8 cellular contexts compared by ENCODE assay signal in the genomic region with DNA sequence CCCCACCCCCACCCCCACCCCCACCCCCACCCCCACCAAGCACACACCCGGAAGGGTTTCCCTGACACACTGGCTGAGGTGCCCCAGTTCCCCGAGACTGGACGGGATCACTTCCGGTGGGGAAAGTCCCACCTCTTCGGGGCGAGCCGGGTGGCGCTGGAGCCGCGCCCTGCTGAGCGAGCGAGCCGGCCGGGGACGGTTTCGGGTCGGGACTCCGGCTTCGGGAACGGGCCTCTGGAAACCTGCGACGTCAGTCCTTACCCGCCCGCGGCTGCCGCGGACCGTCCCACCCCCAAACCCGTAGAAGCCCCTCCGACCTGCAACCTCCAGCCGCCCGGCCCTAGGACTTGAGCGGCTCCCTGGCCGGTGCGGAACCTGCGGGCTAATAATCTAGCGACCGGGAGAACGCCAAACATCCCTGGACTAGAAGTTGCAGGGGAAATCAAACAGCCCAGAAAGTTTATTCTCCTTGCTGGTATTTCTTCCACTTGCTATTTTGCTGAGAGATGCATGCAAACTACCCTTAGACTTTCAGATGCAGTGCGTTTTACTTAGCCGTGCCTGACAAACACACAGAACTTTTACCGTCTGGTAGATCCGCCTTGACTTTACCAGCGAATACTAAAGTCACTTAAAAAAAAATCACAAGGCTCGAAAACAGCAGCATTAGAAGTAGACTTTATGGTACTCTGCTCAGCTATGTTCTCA. TPM values are rescaled to one million over a fixed set of nuclear protein-coding genes. Genes with fewer than 3 reads are reported as not detected.
DNase-seq lines count a peak whose midpoint lies in the region; ATAC-seq, FAIRE-seq and TF ChIP-seq lines count a peak whose summit lies in the region.

No MANE protein-coding gene starts in this region.

- ATAC-seq in GM21360 (IDR thresholded peaks at IDR 0.05; ENCODE audit: unreplicated experiment), result peak; percentile 45
- ATAC-seq in activated CD8-positive, alpha-beta memory T cell treated with anti-CD3 and anti-CD28 coated beads, Interleukin-2, amount 10 ng/mL, durations not matched to agents 7 days and 5 days, result peak; percentile 71

- peaks cover 23% of the 10 kb centered on the region for H3K4me1 Mint-ChIP-seq in activated CD8-positive, alpha-beta memory T cell treated with anti-CD3 and anti-CD28 coated beads, Interleukin-2, amount 10 ng/mL, durations not matched to agents 7 days and 5 days

- H3K9me3 Mint-ChIP-seq in activated CD8-positive, alpha-beta memory T cell treated with anti-CD3 and anti-CD28 coated beads, Interleukin-2, amount 10 ng/mL, durations not matched to agents 7 days and 5 days (ENCODE audit: low read depth), result no peaks in the 10 kb centered on the region

- no peaks in the 10 kb centered on the region for H3K9me3 ChIP-seq in endothelial cell of umbilical vein (replicated peaks; ENCODE audit: control insufficient read depth, insufficient read depth, low read length)

- intact Hi-C loops in endothelial cell of umbilical vein (cut with micrococcal nuclease), result loop anchor here (5.0 kb wide), 1 partner anchor 264 kb away; no protein-coding TSS in a partner anchor

- H4K20me1 ChIP-seq in endothelial cell of umbilical vein (replicated peaks; ENCODE audit: control insufficient read depth, extremely low read depth, insufficient read depth, low read length), result no peaks in the 10 kb centered on the region

- no peak for TF ChIP-seq CTCF in endothelial cell of umbilical vein (IDR thresholded peaks at IDR 0.05; ENCODE audit: extremely low read depth in 1 of 2, insufficient read depth in 1 of 2, low read depth in 1 of 2, low read length in 2 of 2)

- POLR2A ChIA-PET in endothelial cell of umbilical vein (lab: Charles Lee), result no interaction called here

- peak; percentile 94 for DNase-seq in COLO829 (ENCODE audit: low spot score)
- DNase-seq in HT-29 (ENCODE audit: low spot score), result peak; percentile 79
- DNase-seq in NOMO-1 treated with DMSO at 0.1 percent for 48 hours (lab: John Stamatoyannopoulos, UW; ENCODE audit: unreplicated experiment), result peak; percentile 55
- peak; percentile 89 for DNase-seq in activated CD8-positive, alpha-beta memory T cell treated with anti-CD3 and anti-CD28 coated beads, Interleukin-2, amount 10 ng/mL, durations not matched to agents 7 days and 5 days
- DNase-seq in endothelial cell of umbilical vein (ENCODE audit: low read depth, low spot score), result peak; percentile 66
- peak; percentile 12 for DNase-seq in middle frontal gyrus (ENCODE audit: extremely low spot score, low spot score)
- peak; percentile 66 to 71 for DNase-seq in stimulated activated CD8-positive, alpha-beta memory T cell treated with anti-CD3 and anti-CD28 coated beads, Interleukin-15, amount 100 ng/mL, for 48 hours (ENCODE audit: low read depth in 2 of 2)

- H3K27ac Mint-ChIP-seq in activated CD8-positive, alpha-beta memory T cell treated with anti-CD3 and anti-CD28 coated beads, Interleukin-2, amount 10 ng/mL, durations not matched to agents 7 days and 5 days, result peak overlapping the region; percentile 94

- CTCF ChIA-PET in activated CD8-positive, alpha-beta memory T cell treated with anti-CD3 and anti-CD28 coated beads, Interleukin-2, amount 10 ng/mL, durations not matched to agents 7 days and 5 days (lab: Charles Lee), result interaction anchor here (1.5 to 2.2 kb wide), 5 partner anchors 9 to 388 kb away, joined by 4 to 19 read pairs (median 7); no protein-coding TSS in a partner anchor
- CTCF ChIA-PET in endothelial cell of umbilical vein (lab: Charles Lee), result interaction anchor here (0.8 to 4.1 kb wide), 11 partner anchors 12 to 402 kb away, joined by 3 to 113 read pairs (median 7); no protein-coding TSS in a partner anchor

- H3K36me3 ChIP-seq in endothelial cell of umbilical vein (ENCODE audit: control insufficient read depth in 2 of 2, extremely low read depth in 1 of 2, insufficient read depth in 2 of 2, low read length in 2 of 2), result peaks cover 0 to 4% of the 10 kb centered on the region in 2 experiments

- peak; percentile 79 for FAIRE-seq in endothelial cell of umbilical vein (lab: Jason Lieb, UNC)

- peaks cover 27% of the 10 kb centered on the region for H3K79me2 ChIP-seq in endothelial cell of umbilical vein (ENCODE audit: control insufficient read depth, insufficient read depth, low read length)

- H3K4me1 ChIP-seq in endothelial cell of umbilical vein (ENCODE audit: control insufficient read depth, extremely low read depth, insufficient read depth, low read length), result peaks cover 12% of the 10 kb centered on the region

- peak; percentile 46 for TF ChIP-seq POLR2A in endothelial cell of umbilical vein (IDR thresholded peaks at IDR 0.05; ENCODE audit: low read depth, low read length)

- H3K4me3 Mint-ChIP-seq in activated CD8-positive, alpha-beta memory T cell treated with anti-CD3 and anti-CD28 coated beads, Interleukin-2, amount 10 ng/mL, durations not matched to agents 7 days and 5 days, result peak overlapping the region; percentile 87

- dilution Hi-C loops in endothelial cell of umbilical vein (cut with MboI; ENCODE audit: extremely low pct_ligation_motif_present, low sequenced_read_pairs), result no loop called here

- peak overlapping the region; percentile 82 to 91 (median 83) for H3K4me3 ChIP-seq in endothelial cell of umbilical vein (replicated peaks in 1 of 3; ENCODE audit: insufficient read depth in 1 of 3, low read depth in 1 of 3, low read length in 3 of 3)

- H3K9me1 ChIP-seq in endothelial cell of umbilical vein (replicated peaks; ENCODE audit: control insufficient read depth, extremely low read depth, insufficient read depth, low read length), result no peaks in the 10 kb centered on the region

- peak overlapping the region; percentile 70 for H2AFZ ChIP-seq in endothelial cell of umbilical vein (ENCODE audit: low read depth, low read length)

- H3K27me3 Mint-ChIP-seq in activated CD8-positive, alpha-beta memory T cell treated with anti-CD3 and anti-CD28 coated beads, Interleukin-2, amount 10 ng/mL, durations not matched to agents 7 days and 5 days, result no peaks in the 10 kb centered on the region

- peak overlapping the region; percentile 78 for H3K27ac ChIP-seq in endothelial cell of umbilical vein (ENCODE audit: insufficient read depth, low read depth, low read length)

- peak overlapping the region; percentile 94 for H3K9ac ChIP-seq in endothelial cell of umbilical vein (replicated peaks; ENCODE audit: extremely low read depth, insufficient read depth, low read length)

- H3K27me3 ChIP-seq in endothelial cell of umbilical vein (ENCODE audit: control insufficient read depth in 2 of 2, insufficient read depth in 2 of 2, low read length in 2 of 2), result no peaks in the 10 kb centered on the region

- TSS peak; percentile 57 for BruUV-seq in endothelial cell of umbilical vein (replicated peaks; lab: Mats Ljungman, UMichigan)

- peak overlapping the region; percentile 93 for H3K4me2 ChIP-seq in endothelial cell of umbilical vein (ENCODE audit: insufficient read depth, low read length)

- peaks cover 13% of the 10 kb centered on the region for H3K36me3 Mint-ChIP-seq in activated CD8-positive, alpha-beta memory T cell treated with anti-CD3 and anti-CD28 coated beads, Interleukin-2, amount 10 ng/mL, durations not matched to agents 7 days and 5 days

TF ChIP-seq in endothelial cell of umbilical vein, 7 proteins besides CTCF, POLR2A, EP300 and RAD21:
- TF ChIP-seq MYC (IDR thresholded peaks at IDR 0.05; ENCODE audit: low read depth, low read length) (no peak), POLR2AphosphoS5 (IDR thresholded peaks at IDR 0.05; ENCODE audit: insufficient read depth, low read depth, low read length) (peak; percentile 59)

RNA-seq across cellular contexts. Expression of a gene that starts 1.0 kb away (rescaled TPM):
- 12.7 and 152 TPM in 2 replicates for total RNA-seq in HT-29 (2014; rRNA removed; shearing (Covaris generic))
- 10 to 100 TPM; 32.5 to 39.7 TPM for total RNA-seq in activated CD8-positive, alpha-beta memory T cell treated with anti-CD3 and anti-CD28 coated beads, Interleukin-2, amount 10 ng/mL, durations not matched to agents 7 days and 5 days
- 22.2 and 23.4 TPM in 2 replicates for total RNA-seq in endothelial cell of umbilical vein
- 5.0 and 5.5 TPM in 2 replicates for polyA plus RNA-seq in endothelial cell of umbilical vein
- 7.7 TPM in 2 replicates for polyA plus RNA-seq in endothelial cell of umbilical vein (2011; cell fraction: cytosol; rRNA removed)
- 9.3 and 10.5 TPM in 2 replicates for polyA plus RNA-seq in endothelial cell of umbilical vein (2011; cell fraction: nucleus; rRNA removed)
- 23.3 and 29.5 TPM in 2 replicates for polyA plus RNA-seq in endothelial cell of umbilical vein (2012)
- 12.8 and 17.8 TPM in 2 replicates for polyA minus RNA-seq in endothelial cell of umbilical vein
- polyA minus RNA-seq in endothelial cell of umbilical vein (2011; cell fraction: cytosol; rRNA and poly(A)+ RNA removed), result 16.7 TPM
- polyA minus RNA-seq in endothelial cell of umbilical vein (2011; cell fraction: nucleus; rRNA and poly(A)+ RNA removed), result 7.2 and 8.9 TPM in 2 replicates

Comparison
In these comparisons a context has a peak if more than half of its experiments do, and no peak if none do; other contexts are left out.
1. Peak in every context shown above with its lines: DNase-seq, ATAC-seq, H3K4me3 ChIP-seq and H3K27ac ChIP-seq.
2. DNase-seq: peak in every context shown above with its lines; median percentile 94 in COLO829; 89 in activated CD8-positive, alpha-beta memory T cell treated with anti-CD3 and anti-CD28 coated beads, Interleukin-2, amount 10 ng/mL, durations not matched to agents 7 days and 5 days; 79 in HT-29; 68 in stimulated activated CD8-positive, alpha-beta memory T cell treated with anti-CD3 and anti-CD28 coated beads, Interleukin-15, amount 100 ng/mL, for 48 hours; 66 in endothelial cell of umbilical vein; 55 in NOMO-1 treated with DMSO at 0.1 percent for 48 hours; 12 in middle frontal gyrus.